ENCODE assay signal across 12 cellular contexts in the genomic region with DNA sequence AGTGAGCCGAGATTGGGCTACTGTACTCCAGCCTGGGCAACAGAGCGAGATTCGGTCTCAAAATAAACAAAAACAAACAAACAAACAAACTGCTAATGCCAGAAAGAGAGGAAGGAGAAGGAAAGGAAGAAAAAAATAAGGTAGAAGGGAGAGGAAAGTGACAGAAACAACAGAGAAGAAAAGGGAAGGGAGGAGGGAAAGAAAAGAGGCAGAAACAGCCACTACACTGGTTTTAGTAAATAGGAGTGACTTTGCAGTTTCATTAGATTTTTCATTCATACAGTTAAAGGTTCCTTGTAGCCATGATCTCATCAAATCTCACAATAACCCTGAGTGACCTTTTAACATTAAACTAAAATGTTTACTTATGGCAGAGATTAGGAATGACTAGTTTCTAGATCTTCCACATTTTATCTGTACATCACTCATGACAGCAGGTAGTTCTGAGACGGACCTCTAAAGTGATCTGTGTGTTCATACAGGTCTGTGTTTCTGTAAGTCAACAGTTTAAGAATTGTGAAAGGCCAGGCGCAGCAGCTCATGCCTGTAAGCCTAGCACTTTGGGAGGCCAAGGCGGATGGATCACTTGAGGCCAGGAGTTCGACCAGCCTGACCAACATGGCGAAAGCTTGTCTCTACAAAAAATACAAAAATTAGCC.
DNase-seq lines count a peak whose midpoint lies in the region; ATAC-seq, FAIRE-seq and TF ChIP-seq lines count a peak whose summit lies in the region.
"Had no signal": no experiment of that assay in that cellular context is flagged by ENCODE, and none has a peak within 500 bp of the region (broad histone marks: within the 10 kb centered on the region; RNA-seq: fewer than 3 reads in every experiment).

No MANE protein-coding gene starts in this region.

- WGBS in tibial nerve, 2 donors, result 90 to 91% methylated on average over 8 of the region's 8 CpGs

- H3K27ac Mint-ChIP-seq in activated CD4-positive, alpha-beta memory T cell treated with anti-CD3 and anti-CD28 coated beads for 36 hours, result peak overlapping the region; percentile 81
- H3K27ac Mint-ChIP-seq: endodermal cell had no signal

- no peak for TF ChIP-seq CTCF in tibial nerve (IDR thresholded peaks at IDR 0.05)

- peaks cover 0 to 6% (median 2%) of the 10 kb centered on the region in 3 donors for H3K36me3 ChIP-seq in tibial nerve
- H3K36me3 ChIP-seq: BE2C had no signal

- TF ChIP-seq EP300 in tibial nerve (IDR thresholded peaks at IDR 0.05), result no peak

- intact Hi-C loops in activated CD4-positive, alpha-beta memory T cell treated with anti-CD3 and anti-CD28 coated beads for 36 hours (cut with micrococcal nuclease), result loop anchor here (1.0 kb wide), 1 partner anchor 12 kb away; no protein-coding TSS in a partner anchor

- peak overlapping the region in 3 of 4 donors; percentile 44 to 94 (median 93) for H3K27ac ChIP-seq in tibial nerve
- H3K27ac ChIP-seq: parathyroid adenoma had no signal

- FAIRE-seq in islet of Langerhans (lab: Jason Lieb, UNC), result peak; percentile 69

- peaks cover 67% of the 10 kb centered on the region for H3K36me3 Mint-ChIP-seq in activated T-cell treated with anti-CD3 and anti-CD28 coated beads, Interleukin-2, amount 50 U/mL, for 4 hours (ENCODE audit: insufficient read depth)
- H3K36me3 Mint-ChIP-seq in activated CD4-positive, alpha-beta memory T cell treated with anti-CD3 and anti-CD28 coated beads for 36 hours, result peaks cover 90% of the 10 kb centered on the region

- H3K4me3 ChIP-seq in tibial nerve, result no peak overlapping the region

- H3K4me3 Mint-ChIP-seq in activated T-cell treated with anti-CD3 and anti-CD28 coated beads, Interleukin-2, amount 50 U/mL, for 4 hours, result peak overlapping the region; percentile 58
- peak overlapping the region; percentile 23 for H3K4me3 Mint-ChIP-seq in activated CD4-positive, alpha-beta memory T cell treated with anti-CD3 and anti-CD28 coated beads for 36 hours
- H3K4me3 Mint-ChIP-seq: endodermal cell had no signal

- no peak for TF ChIP-seq POLR2A in tibial nerve (IDR thresholded peaks at IDR 0.05)

- no peaks in the 10 kb centered on the region for H3K9me3 ChIP-seq in tibial nerve
- H3K9me3 ChIP-seq: BE2C had no signal

- CTCF ChIA-PET in activated CD4-positive, alpha-beta memory T cell treated with anti-CD3 and anti-CD28 coated beads for 36 hours (lab: Charles Lee), result interaction anchor here (0.9 kb wide), 1 partner anchor 10 kb away, joined by 3 read pairs; no protein-coding TSS in a partner anchor

- peaks cover 94% of the 10 kb centered on the region for H3K4me1 Mint-ChIP-seq in activated T-cell treated with anti-CD3 and anti-CD28 coated beads, Interleukin-2, amount 50 U/mL, for 4 hours (ENCODE audit: low read depth)
- H3K4me1 Mint-ChIP-seq in activated CD4-positive, alpha-beta memory T cell treated with anti-CD3 and anti-CD28 coated beads for 36 hours (ENCODE audit: low read depth), result peaks cover 94% of the 10 kb centered on the region

- DNase-seq in activated T-cell treated with anti-CD3 and anti-CD28 coated beads, Interleukin-2, amount 50 U/mL, for 4 hours, result no peak
- DNase-seq in activated T-cell treated with anti-CD3 and anti-CD28 coated beads, Interleukin-2, amount 50 U/mL, for 1 hour, result no peak
- DNase-seq in activated CD4-positive, alpha-beta memory T cell treated with anti-CD3 and anti-CD28 coated beads for 36 hours, result no peak
- DNase-seq in tibial nerve (ENCODE audit: low spot score in 2 of 2), result no peak
- DNase-seq in NCI-H82 treated with DMSO at 0.1 percent for 48 hours (lab: John Stamatoyannopoulos, UW; ENCODE audit: unreplicated experiment), result no peak
- no peak for DNase-seq in stimulated activated CD4-positive, alpha-beta T cell treated with anti-CD3 and anti-CD28 coated beads, Interleukin-12 subunit alpha, Interleukin-12 subunit beta, amount 100 ng/mL, for 4 hours
- DNase-seq: BE2C, endodermal cell, NCI-H1105 treated with DMSO at 0.1 percent for 48 hours had no signal

- H3K27me3 Mint-ChIP-seq in activated T-cell treated with anti-CD3 and anti-CD28 coated beads, Interleukin-2, amount 50 U/mL, for 4 hours (ENCODE audit: low read depth), result no peaks in the 10 kb centered on the region
- no peaks in the 10 kb centered on the region for H3K27me3 Mint-ChIP-seq in activated CD4-positive, alpha-beta memory T cell treated with anti-CD3 and anti-CD28 coated beads for 36 hours

- POLR2A ChIA-PET in activated CD4-positive, alpha-beta memory T cell treated with anti-CD3 and anti-CD28 coated beads for 36 hours (lab: Charles Lee), result interaction anchor here (0.6 to 1.7 kb wide), 2 partner anchors 12 to 69 kb away, joined by 3 to 6 read pairs; no protein-coding TSS in a partner anchor

- peaks cover 0 to 96% (median 48%) of the 10 kb centered on the region in 4 donors for H3K4me1 ChIP-seq in tibial nerve

- ATAC-seq in activated T-cell treated with anti-CD3 and anti-CD28 coated beads, Interleukin-2, amount 50 U/mL, for 4 hours, result peak; percentile 39 to 40
- no peak for ATAC-seq in GM18873 (IDR thresholded peaks at IDR 0.05; ENCODE audit: low FRiP score, unreplicated experiment)

- H3K27me3 ChIP-seq in tibial nerve, result no peaks in the 10 kb centered on the region
- H3K27me3 ChIP-seq: BE2C had no signal

- no peaks in the 10 kb centered on the region for H3K9me3 Mint-ChIP-seq in activated T-cell treated with anti-CD3 and anti-CD28 coated beads, Interleukin-2, amount 50 U/mL, for 4 hours
- H3K9me3 Mint-ChIP-seq in activated CD4-positive, alpha-beta memory T cell treated with anti-CD3 and anti-CD28 coated beads for 36 hours, result no peaks in the 10 kb centered on the region
- H3K9me3 Mint-ChIP-seq: endodermal cell had no signal
